Comparison of ENCODE assay signal across 1 cellular context in the genomic region with DNA sequence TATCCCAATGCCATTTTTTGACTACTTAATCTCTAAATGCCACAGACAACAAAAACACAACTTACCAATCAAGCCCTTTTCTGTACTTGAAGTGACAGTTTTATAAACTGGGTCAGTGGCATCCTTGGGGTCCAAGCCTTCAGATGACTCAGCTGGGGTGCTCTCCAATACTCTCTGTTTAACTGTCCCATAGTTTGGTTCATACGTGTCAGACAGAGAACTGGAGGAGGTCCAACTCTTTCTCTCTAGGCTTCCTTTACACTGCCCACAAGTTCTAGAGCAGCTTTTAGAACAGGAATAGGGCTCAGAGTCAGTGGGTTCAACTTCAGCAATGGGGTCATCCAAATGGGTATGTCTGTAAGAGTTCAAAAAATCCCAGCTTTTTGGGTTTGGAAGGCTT.
TF ChIP-seq lines count a peak whose summit lies in the region.

No MANE protein-coding gene starts in this region.

TF ChIP-seq in K562, 482 proteins besides CTCF, POLR2A, EP300 and RAD21 (continued from another document):
- TF ChIP-seq, protein P1, sequence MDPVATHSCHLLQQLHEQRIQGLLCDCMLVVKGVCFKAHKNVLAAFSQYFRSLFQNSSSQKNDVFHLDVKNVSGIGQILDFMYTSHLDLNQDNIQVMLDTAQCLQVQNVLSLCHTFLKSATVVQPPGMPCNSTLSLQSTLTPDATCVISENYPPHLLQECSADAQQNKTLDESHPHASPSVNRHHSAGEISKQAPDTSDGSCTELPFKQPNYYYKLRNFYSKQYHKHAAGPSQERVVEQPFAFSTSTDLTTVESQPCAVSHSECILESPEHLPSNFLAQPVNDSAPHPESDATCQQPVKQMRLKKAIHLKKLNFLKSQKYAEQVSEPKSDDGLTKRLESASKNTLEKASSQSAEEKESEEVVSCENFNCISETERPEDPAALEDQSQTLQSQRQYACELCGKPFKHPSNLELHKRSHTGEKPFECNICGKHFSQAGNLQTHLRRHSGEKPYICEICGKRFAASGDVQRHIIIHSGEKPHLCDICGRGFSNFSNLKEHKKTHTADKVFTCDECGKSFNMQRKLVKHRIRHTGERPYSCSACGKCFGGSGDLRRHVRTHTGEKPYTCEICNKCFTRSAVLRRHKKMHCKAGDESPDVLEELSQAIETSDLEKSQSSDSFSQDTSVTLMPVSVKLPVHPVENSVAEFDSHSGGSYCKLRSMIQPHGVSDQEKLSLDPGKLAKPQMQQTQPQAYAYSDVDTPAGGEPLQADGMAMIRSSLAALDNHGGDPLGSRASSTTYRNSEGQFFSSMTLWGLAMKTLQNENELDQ (CRISPR knock-in tag; IDR thresholded peaks at IDR 0.05; ENCODE audit: borderline replicate concordance): no peak
- TF ChIP-seq, protein P2, sequence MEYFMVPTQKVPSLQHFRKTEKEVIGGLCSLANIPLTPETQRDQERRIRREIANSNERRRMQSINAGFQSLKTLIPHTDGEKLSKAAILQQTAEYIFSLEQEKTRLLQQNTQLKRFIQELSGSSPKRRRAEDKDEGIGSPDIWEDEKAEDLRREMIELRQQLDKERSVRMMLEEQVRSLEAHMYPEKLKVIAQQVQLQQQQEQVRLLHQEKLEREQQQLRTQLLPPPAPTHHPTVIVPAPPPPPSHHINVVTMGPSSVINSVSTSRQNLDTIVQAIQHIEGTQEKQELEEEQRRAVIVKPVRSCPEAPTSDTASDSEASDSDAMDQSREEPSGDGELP (CRISPR knock-in tag; IDR thresholded peaks at IDR 0.05; ENCODE audit: borderline replicate concordance): no peak
- TF ChIP-seq RBM34 (IDR thresholded peaks at IDR 0.05; ENCODE audit: borderline replicate concordance, insufficient read depth, low read length) (no peak), WHSC1 (IDR thresholded peaks at IDR 0.05; ENCODE audit: low read length) (no peak), ZNF140 (CRISPR knock-in tag; IDR thresholded peaks at IDR 0.05) (no peak)
